1 cellular context compared by ENCODE assay signal in genomic region chr20:31769681-31770080, GRCh38.
TF ChIP-seq lines count a peak whose summit lies in the region.

No MANE protein-coding gene starts in this region.

TF ChIP-seq in SK-N-SH, 30 proteins besides CTCF, POLR2A, EP300 and RAD21:
- TF ChIP-seq TEAD4 (IDR thresholded peaks at IDR 0.05; ENCODE audit: borderline replicate concordance, insufficient read depth) (no peak), USF1 (IDR thresholded peaks at IDR 0.05; ENCODE audit: borderline replicate concordance, low read depth) (no peak), NRF1 (IDR thresholded peaks at IDR 0.05; ENCODE audit: low read depth, low read length) (no peak), IRF3 (IDR thresholded peaks at IDR 0.05; ENCODE audit: low read depth, low read length) (no peak), FOXM1 (IDR thresholded peaks at IDR 0.05; ENCODE audit: low read depth) (no peak), MEF2A (IDR thresholded peaks at IDR 0.05; ENCODE audit: borderline replicate concordance, low read depth) (no peak), MXI1 (IDR thresholded peaks at IDR 0.05; ENCODE audit: low read depth, low read length) (no peak), GATA2 (CRISPR knock-in tag; IDR thresholded peaks at IDR 0.05) (no peak), EZH2phosphoT487 (IDR thresholded peaks at IDR 0.05; ENCODE audit: borderline replicate concordance, low read depth) (no peak), ZBTB33 (IDR thresholded peaks at IDR 0.05; ENCODE audit: borderline replicate concordance, low read depth) (no peak), PBX3 (IDR thresholded peaks at IDR 0.05) (no peak), MAX (IDR thresholded peaks at IDR 0.05; ENCODE audit: low read depth) (no peak), ELF1 (IDR thresholded peaks at IDR 0.05) (no peak), TCF12 (IDR thresholded peaks at IDR 0.05) (no peak), YY1 (IDR thresholded peaks at IDR 0.05; ENCODE audit: low read depth) (no peak), SIN3A (IDR thresholded peaks at IDR 0.05; ENCODE audit: borderline replicate concordance, low read depth, low read length) (no peak), SMC3 (IDR thresholded peaks at IDR 0.05; ENCODE audit: low read depth, low read length) (no peak), CHD2 (IDR thresholded peaks at IDR 0.05; ENCODE audit: low read length, partially characterized antibody) (no peak), GABPA (IDR thresholded peaks at IDR 0.05; ENCODE audit: low read depth) (no peak)
- TF ChIP-seq, protein P1, sequence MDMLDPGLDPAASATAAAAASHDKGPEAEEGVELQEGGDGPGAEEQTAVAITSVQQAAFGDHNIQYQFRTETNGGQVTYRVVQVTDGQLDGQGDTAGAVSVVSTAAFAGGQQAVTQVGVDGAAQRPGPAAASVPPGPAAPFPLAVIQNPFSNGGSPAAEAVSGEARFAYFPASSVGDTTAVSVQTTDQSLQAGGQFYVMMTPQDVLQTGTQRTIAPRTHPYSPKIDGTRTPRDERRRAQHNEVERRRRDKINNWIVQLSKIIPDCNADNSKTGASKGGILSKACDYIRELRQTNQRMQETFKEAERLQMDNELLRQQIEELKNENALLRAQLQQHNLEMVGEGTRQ (IDR thresholded peaks at IDR 0.05; ENCODE audit: borderline replicate concordance, low read depth, low read length): no peak
